In the genomic region with DNA sequence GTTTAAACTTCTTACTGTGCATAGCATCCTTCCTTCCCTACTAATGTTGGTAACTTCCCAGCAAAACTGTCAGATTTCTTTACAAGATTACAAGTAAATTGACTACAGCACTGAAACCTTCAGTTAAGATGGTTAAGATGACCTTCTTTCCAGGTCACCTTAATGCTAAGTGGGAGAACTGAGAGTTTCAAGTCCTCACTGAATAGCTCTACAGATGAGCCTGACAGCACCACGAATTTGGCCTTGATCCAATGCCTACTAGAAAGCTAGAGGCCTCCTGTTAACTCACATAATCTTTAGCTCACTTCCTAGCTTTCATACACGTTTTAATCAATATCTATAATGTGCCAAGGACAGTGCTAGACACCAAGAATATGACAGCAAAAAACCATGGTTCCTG, we compare ENCODE assay signal across 23 cellular contexts.
A peak's percentile ranks its signal among the peaks of the same experiment; 100 is the strongest.
DNase-seq lines count a peak whose midpoint lies in the region; ATAC-seq and TF ChIP-seq lines count a peak whose summit lies in the region.
"Had no signal": no experiment of that assay in that cellular context is flagged by ENCODE, and none has a peak within 500 bp of the region (broad histone marks: within the 10 kb centered on the region; RNA-seq: fewer than 3 reads in every experiment).

No MANE protein-coding gene starts in this region.

- CTCF ChIA-PET in PC-9 (lab: Charles Lee) = no interaction called here

- no peaks in the 10 kb centered on the region for H3K79me2 ChIP-seq in PC-9 (ENCODE audit: low read depth)

- no peaks in the 10 kb centered on the region for H3K4me1 ChIP-seq in PC-9 (replicated peaks; ENCODE audit: insufficient read depth)
- H3K4me1 ChIP-seq: heart left ventricle had no signal

- no peaks in the 10 kb centered on the region for H3K9me2 ChIP-seq in PC-9 (ENCODE audit: insufficient read depth)

- intact Hi-C loops in head of caudate nucleus (cut with DNase I) = no loop called here
- intact Hi-C loops in PC-9 (cut with micrococcal nuclease; ENCODE audit: unreplicated experiment) = no loop called here

- DNase-seq in brain microvascular endothelial cell (no peak), head of caudate nucleus (no peak), PC-9 (no peak)
- DNase-seq in activated CD8-positive, alpha-beta memory T cell treated with anti-CD3 and anti-CD28 coated beads, Interleukin-2, amount 50 U/mL, for 4 hours = no peak
- DNase-seq: activated CD4-positive, alpha-beta T cell treated with anti-CD3 and anti-CD28 coated beads for 48 hours; activated CD8-positive, alpha-beta memory T cell treated with anti-CD3 and anti-CD28 coated beads, Interleukin-2, amount 10 ng/mL, durations not matched to agents 7 days and 5 days; dorsolateral prefrontal cortex; heart left ventricle; KBM-7; mesendoderm; MM.1S; NCI-H146; NK-92 treated with Interleukin-12 subunit alpha and Interleukin-12 subunit beta, amount 100 ng/mL, for 24 hours; stimulated activated CD4-positive, alpha-beta T cell treated with anti-CD3 and anti-CD28 coated beads, Interleukin-2, amount 100 ng/mL, for 48 hours; stimulated activated naive CD4-positive, alpha-beta T cell treated with Interleukin-2 at 50 U/mL for 16 hours; T-helper 17 cell had no signal

- no TSS peak for BruUV-seq in PC-9 (replicated peaks; lab: Mats Ljungman, UMichigan)

- H3K9me3 ChIP-seq in PC-9 (ENCODE audit: insufficient read depth, low read depth) = no peaks in the 10 kb centered on the region
- H3K9me3 ChIP-seq: heart left ventricle, thoracic aorta had no signal

- H3K36me3 ChIP-seq in brain microvascular endothelial cell (replicated peaks) (no peaks in the 10 kb centered on the region), PC-9 (ENCODE audit: low read depth) (no peaks in the 10 kb centered on the region)
- H3K36me3 ChIP-seq: heart left ventricle, thoracic aorta had no signal

- no peaks in the 10 kb centered on the region for H3F3A ChIP-seq in PC-9 (ENCODE audit: insufficient read depth, low read depth)

- in situ Hi-C loops in brain microvascular endothelial cell (cut with HindIII; ENCODE audit: low pct_ligation_motif_present, low sequenced_read_pairs) = no loop called here

- no peak overlapping the region for H3K4me2 ChIP-seq in PC-9

- H2AFZ ChIP-seq in PC-9 = no peak overlapping the region

- H3K27ac ChIP-seq in brain microvascular endothelial cell (no peak overlapping the region), PC-9 (no peak overlapping the region)
- H3K27ac ChIP-seq: dorsolateral prefrontal cortex, heart left ventricle, SK-N-MC, thoracic aorta had no signal

- POLR2A ChIA-PET in PC-9 (lab: Charles Lee; ENCODE audit: unreplicated experiment) = no interaction called here

- H3K27me3 ChIP-seq in brain microvascular endothelial cell (replicated peaks) (no peaks in the 10 kb centered on the region), PC-9 (ENCODE audit: insufficient read depth, low read depth) (no peaks in the 10 kb centered on the region)
- H3K27me3 ChIP-seq: dorsolateral prefrontal cortex, heart left ventricle had no signal

- TF ChIP-seq CTCF in brain microvascular endothelial cell (IDR thresholded peaks at IDR 0.05; ENCODE audit: low read depth, low read length, missing control alignments) (no peak), PC-9 (conservative IDR thresholded peaks at IDR 0.05) (no peak)

- H3K4me3 ChIP-seq in brain microvascular endothelial cell (ENCODE audit: low read depth, low read length) (no peak overlapping the region), PC-9 (no peak overlapping the region)
- H3K4me3 ChIP-seq: dorsolateral prefrontal cortex, heart left ventricle, SK-N-MC, thoracic aorta had no signal

- no peaks in the 10 kb centered on the region for H4K20me1 ChIP-seq in PC-9 (ENCODE audit: insufficient read depth)

- peak; percentile 63 for ATAC-seq in GM18858 (IDR thresholded peaks at IDR 0.05; ENCODE audit: unreplicated experiment)
- peak; percentile 58 for ATAC-seq in GM19351 (IDR thresholded peaks at IDR 0.05; ENCODE audit: unreplicated experiment)
- ATAC-seq in HG02759 (IDR thresholded peaks at IDR 0.05; ENCODE audit: unreplicated experiment) = peak; percentile 80
- ATAC-seq in HG03571 (IDR thresholded peaks at IDR 0.05; ENCODE audit: unreplicated experiment) = peak; percentile 88
- ATAC-seq: activated CD8-positive, alpha-beta memory T cell treated with anti-CD3 and anti-CD28 coated beads, Interleukin-2, amount 10 ng/mL, durations not matched to agents 7 days and 5 days; HCT116; heart left ventricle; T-helper 17 cell had no signal
